In the genomic region with DNA sequence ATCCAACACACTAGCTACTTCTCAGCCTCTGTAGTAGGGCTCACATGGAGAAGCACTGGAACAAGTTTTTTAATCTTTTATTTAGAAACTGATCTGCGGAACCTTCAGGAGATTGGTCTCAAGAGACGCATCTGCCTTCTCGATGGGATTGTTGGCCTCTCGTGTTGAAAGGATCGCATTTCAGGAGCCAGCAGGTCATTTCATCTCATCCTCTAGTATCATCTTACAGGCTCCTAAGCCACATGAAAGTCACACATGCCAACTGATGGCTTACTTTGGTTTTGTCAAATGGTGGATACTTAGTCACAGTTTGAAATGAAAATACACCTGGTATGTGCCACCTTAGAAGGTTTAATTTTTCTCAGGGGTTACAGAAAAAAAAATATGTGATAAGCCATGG, we compare ENCODE assay signal across 1 cellular context.
TF ChIP-seq lines count a peak whose summit lies in the region.

No MANE protein-coding gene starts in this region.

TF ChIP-seq in H1, 55 proteins besides CTCF, POLR2A, EP300 and RAD21 (continued from another document):
- no peak for TF ChIP-seq GABPA (IDR thresholded peaks at IDR 0.05; ENCODE audit: borderline replicate concordance, insufficient read depth, low read length)
- no peak for TF ChIP-seq RBBP5 (IDR thresholded peaks at IDR 0.05; ENCODE audit: borderline replicate concordance, low read depth, low read length)
- no peak for TF ChIP-seq CTBP2 (IDR thresholded peaks at IDR 0.05; ENCODE audit: borderline replicate concordance, insufficient read depth, insufficient read length, low read length)
- TF ChIP-seq POLR2AphosphoS5 (IDR thresholded peaks at IDR 0.05; ENCODE audit: low read depth, low read length) = no peak
- no peak for TF ChIP-seq SAP30 (IDR thresholded peaks at IDR 0.05; ENCODE audit: insufficient read depth, insufficient replicate concordance, low read length)
- TF ChIP-seq TAF1 (IDR thresholded peaks at IDR 0.05; ENCODE audit: low read depth, low read length) = no peak
- TF ChIP-seq RFX5 (IDR thresholded peaks at IDR 0.05; ENCODE audit: borderline replicate concordance, low read depth, low read length) = no peak
- TF ChIP-seq CREB1 (IDR thresholded peaks at IDR 0.05) = no peak
- no peak for TF ChIP-seq MAFK (IDR thresholded peaks at IDR 0.05; ENCODE audit: low read depth, low read length)
